Comparison of ENCODE assay signal across 1 cellular context in genomic region chr22:20128619-20128901, GRCh38.
TF ChIP-seq lines count a peak whose summit lies in the region.

No MANE protein-coding gene starts in this region.

TF ChIP-seq in HCT116, 20 proteins besides CTCF, POLR2A, EP300 and RAD21:
- TF ChIP-seq ZBTB33 (IDR thresholded peaks at IDR 0.05; ENCODE audit: extremely low read depth, insufficient replicate concordance, low read length) (no peak), ATF3 (IDR thresholded peaks at IDR 0.05) (no peak), CBX3 (IDR thresholded peaks at IDR 0.05; ENCODE audit: low read depth) (no peak), JUND (IDR thresholded peaks at IDR 0.05) (no peak), SIN3A (IDR thresholded peaks at IDR 0.05; ENCODE audit: low read depth) (no peak), CEBPB (IDR thresholded peaks at IDR 0.05; ENCODE audit: low read depth) (no peak), FOSL1 (IDR thresholded peaks at IDR 0.05; ENCODE audit: low read depth) (no peak), ELF1 (IDR thresholded peaks at IDR 0.05; ENCODE audit: borderline replicate concordance, low read depth) (no peak), EGR1 (IDR thresholded peaks at IDR 0.05; ENCODE audit: low read depth) (no peak), ZNF274 (IDR thresholded peaks at IDR 0.05; ENCODE audit: low read depth, low read length) (no peak), SP1 (IDR thresholded peaks at IDR 0.05; ENCODE audit: low read depth) (no peak), SRF (IDR thresholded peaks at IDR 0.05; ENCODE audit: low read depth) (no peak), MAX (IDR thresholded peaks at IDR 0.05) (no peak), ZFX (IDR thresholded peaks at IDR 0.05) (no peak), TCF7L2 (IDR thresholded peaks at IDR 0.05; ENCODE audit: borderline replicate concordance, extremely low read depth, insufficient read depth, insufficient read length) (no peak), EZH2phosphoT487 (IDR thresholded peaks at IDR 0.05; ENCODE audit: borderline replicate concordance) (no peak)
- TF ChIP-seq, protein P1, sequence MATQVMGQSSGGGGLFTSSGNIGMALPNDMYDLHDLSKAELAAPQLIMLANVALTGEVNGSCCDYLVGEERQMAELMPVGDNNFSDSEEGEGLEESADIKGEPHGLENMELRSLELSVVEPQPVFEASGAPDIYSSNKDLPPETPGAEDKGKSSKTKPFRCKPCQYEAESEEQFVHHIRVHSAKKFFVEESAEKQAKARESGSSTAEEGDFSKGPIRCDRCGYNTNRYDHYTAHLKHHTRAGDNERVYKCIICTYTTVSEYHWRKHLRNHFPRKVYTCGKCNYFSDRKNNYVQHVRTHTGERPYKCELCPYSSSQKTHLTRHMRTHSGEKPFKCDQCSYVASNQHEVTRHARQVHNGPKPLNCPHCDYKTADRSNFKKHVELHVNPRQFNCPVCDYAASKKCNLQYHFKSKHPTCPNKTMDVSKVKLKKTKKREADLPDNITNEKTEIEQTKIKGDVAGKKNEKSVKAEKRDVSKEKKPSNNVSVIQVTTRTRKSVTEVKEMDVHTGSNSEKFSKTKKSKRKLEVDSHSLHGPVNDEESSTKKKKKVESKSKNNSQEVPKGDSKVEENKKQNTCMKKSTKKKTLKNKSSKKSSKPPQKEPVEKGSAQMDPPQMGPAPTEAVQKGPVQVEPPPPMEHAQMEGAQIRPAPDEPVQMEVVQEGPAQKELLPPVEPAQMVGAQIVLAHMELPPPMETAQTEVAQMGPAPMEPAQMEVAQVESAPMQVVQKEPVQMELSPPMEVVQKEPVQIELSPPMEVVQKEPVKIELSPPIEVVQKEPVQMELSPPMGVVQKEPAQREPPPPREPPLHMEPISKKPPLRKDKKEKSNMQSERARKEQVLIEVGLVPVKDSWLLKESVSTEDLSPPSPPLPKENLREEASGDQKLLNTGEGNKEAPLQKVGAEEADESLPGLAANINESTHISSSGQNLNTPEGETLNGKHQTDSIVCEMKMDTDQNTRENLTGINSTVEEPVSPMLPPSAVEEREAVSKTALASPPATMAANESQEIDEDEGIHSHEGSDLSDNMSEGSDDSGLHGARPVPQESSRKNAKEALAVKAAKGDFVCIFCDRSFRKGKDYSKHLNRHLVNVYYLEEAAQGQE (IDR thresholded peaks at IDR 0.05; ENCODE audit: low read depth): no peak
